In the genomic region with DNA sequence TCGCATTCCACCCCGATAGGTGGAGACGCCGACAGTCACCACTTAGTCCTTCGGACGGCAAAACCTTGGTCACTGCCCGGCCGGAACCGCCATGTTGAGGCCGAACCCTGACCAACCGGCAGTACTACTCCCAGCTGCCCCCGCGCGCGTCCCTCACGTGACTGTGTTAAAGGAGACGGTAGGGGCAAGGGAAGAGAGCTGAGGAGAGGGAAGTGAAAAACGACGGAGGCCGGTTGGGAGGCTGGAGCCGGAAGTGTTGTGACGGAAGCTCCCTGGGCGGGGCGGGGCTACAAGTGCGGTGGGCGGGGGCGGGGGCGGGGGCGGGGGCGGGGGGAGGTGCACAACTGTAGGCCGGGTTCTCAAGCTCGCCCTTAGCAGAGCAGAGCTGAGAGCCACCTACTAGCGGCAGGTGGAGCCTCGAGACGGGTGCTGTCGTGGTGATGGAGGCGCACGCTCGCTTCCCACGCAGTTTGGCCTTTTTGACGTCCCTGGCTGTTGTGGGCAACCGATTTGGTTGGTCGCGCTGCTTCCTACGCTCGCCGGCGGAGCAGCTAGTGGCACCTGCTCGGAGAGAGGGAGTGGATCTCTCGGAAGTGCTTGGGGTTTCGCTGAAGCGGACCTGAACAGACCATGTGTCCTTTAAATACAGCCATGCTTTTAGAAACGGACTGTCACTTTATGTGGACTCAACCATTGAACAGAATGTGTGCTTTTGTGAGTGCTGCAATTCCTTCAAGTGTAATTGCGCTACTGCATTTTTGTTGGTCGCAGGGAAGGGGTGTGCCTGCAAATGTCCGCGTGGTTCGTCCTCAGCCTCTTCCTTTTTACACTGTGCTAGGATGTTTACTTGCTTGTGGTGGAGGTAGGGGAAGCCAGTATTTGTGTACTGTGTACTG, we compare ENCODE assay signal across 7 cellular contexts. TPM values are rescaled to one million over a fixed set of nuclear protein-coding genes. Genes with fewer than 3 reads are reported as not detected.
A peak's percentile ranks its signal among the peaks of the same experiment; 100 is the strongest.
DNase-seq lines count a peak whose midpoint lies in the region; ATAC-seq and TF ChIP-seq lines count a peak whose summit lies in the region.

A gene with protein sequence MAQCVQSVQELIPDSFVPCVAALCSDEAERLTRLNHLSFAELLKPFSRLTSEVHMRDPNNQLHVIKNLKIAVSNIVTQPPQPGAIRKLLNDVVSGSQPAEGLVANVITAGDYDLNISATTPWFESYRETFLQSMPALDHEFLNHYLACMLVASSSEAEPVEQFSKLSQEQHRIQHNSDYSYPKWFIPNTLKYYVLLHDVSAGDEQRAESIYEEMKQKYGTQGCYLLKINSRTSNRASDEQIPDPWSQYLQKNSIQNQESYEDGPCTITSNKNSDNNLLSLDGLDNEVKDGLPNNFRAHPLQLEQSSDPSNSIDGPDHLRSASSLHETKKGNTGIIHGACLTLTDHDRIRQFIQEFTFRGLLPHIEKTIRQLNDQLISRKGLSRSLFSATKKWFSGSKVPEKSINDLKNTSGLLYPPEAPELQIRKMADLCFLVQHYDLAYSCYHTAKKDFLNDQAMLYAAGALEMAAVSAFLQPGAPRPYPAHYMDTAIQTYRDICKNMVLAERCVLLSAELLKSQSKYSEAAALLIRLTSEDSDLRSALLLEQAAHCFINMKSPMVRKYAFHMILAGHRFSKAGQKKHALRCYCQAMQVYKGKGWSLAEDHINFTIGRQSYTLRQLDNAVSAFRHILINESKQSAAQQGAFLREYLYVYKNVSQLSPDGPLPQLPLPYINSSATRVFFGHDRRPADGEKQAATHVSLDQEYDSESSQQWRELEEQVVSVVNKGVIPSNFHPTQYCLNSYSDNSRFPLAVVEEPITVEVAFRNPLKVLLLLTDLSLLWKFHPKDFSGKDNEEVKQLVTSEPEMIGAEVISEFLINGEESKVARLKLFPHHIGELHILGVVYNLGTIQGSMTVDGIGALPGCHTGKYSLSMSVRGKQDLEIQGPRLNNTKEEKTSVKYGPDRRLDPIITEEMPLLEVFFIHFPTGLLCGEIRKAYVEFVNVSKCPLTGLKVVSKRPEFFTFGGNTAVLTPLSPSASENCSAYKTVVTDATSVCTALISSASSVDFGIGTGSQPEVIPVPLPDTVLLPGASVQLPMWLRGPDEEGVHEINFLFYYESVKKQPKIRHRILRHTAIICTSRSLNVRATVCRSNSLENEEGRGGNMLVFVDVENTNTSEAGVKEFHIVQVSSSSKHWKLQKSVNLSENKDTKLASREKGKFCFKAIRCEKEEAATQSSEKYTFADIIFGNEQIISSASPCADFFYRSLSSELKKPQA (N-terminal part only) (minus strand): TSS at position 130 of the 896 bp plus-strand sequence. CDS start 364 bp downstream, outside the sequence.

- ATAC-seq in GM18505 (IDR thresholded peaks at IDR 0.05; ENCODE audit: unreplicated experiment) (peak; percentile 81), HG02973 (IDR thresholded peaks at IDR 0.05; ENCODE audit: unreplicated experiment) (peak; percentile 77)

- peaks cover 35% of the 10 kb centered on the region for H4K20me1 ChIP-seq in hepatocyte (ENCODE audit: insufficient read depth, poor library complexity, severe bottlenecking)

- peaks cover 9% of the 10 kb centered on the region for H3K4me1 ChIP-seq in hepatocyte (ENCODE audit: insufficient read depth)

- TF ChIP-seq POLR2A in GM18505 (IDR thresholded peaks at IDR 0.05; ENCODE audit: borderline replicate concordance, extremely low read depth, insufficient read depth, insufficient read length): peak; percentile 85

- peak within 1 kb of the TSS; percentile 96 for H3K27ac ChIP-seq in hepatocyte

- H3K4me2 ChIP-seq in hepatocyte: peak within 1 kb of the TSS; percentile 77

- no peaks in the 10 kb centered on the region for H3K9me3 ChIP-seq in hepatocyte (ENCODE audit: low read depth)

- TF ChIP-seq CTCF in astrocyte of the cerebellum (IDR thresholded peaks at IDR 0.05; ENCODE audit: low read depth, low read length, missing control alignments): peak; percentile 7
- peak; percentile 18 for TF ChIP-seq CTCF in hepatocyte (IDR thresholded peaks at IDR 0.05; ENCODE audit: poor library complexity)

- in situ Hi-C loops in astrocyte of the cerebellum (cut with HindIII; ENCODE audit: low sequenced_read_pairs): no loop called here

- DNase-seq in NCI-H2029 (lab: John Stamatoyannopoulos, UW) (peak; percentile 96), T-helper 22 cell (ENCODE audit: low read depth) (peak; percentile 92), astrocyte of the cerebellum (ENCODE audit: low read depth) (peak; percentile 97), hepatocyte (ENCODE audit: low spot score) (peak; percentile 99), retina (peak; percentile 97)

- H2AFZ ChIP-seq in hepatocyte: peak within 1 kb of the TSS; percentile 77

- H3K4me3 ChIP-seq in astrocyte of the cerebellum (ENCODE audit: low read depth, low read length): peak within 1 kb of the TSS; percentile 97
- peak within 1 kb of the TSS; percentile 79 for H3K4me3 ChIP-seq in hepatocyte

- H3K9me2 ChIP-seq in hepatocyte (replicated peaks; ENCODE audit: insufficient read depth): no peaks in the 10 kb centered on the region

- WGBS in hepatocyte (ENCODE audit: low lambda C conversion rate, missing lambda C conversion rate): under 1% methylated on average over 46 of the region's 58 CpGs

- H3K79me2 ChIP-seq in hepatocyte: peaks cover 40% of the 10 kb centered on the region

- no peaks in the 10 kb centered on the region for H3K27me3 ChIP-seq in hepatocyte

- H3K36me3 ChIP-seq in hepatocyte (replicated peaks; ENCODE audit: insufficient read depth, low read depth): no peaks in the 10 kb centered on the region

RNA-seq across cellular contexts. Expression of the gene that starts here (rescaled TPM):
- 39.4 and 68.7 TPM in 2 replicates for total RNA-seq in hepatocyte
- 12.0 and 12.6 TPM in 2 replicates for polyA plus RNA-seq in hepatocyte

Comparison
In these comparisons a context has a peak if more than half of its experiments do, and no peak if none do; other contexts are left out.
1. Peak in every context shown above with its lines: DNase-seq, ATAC-seq, H3K4me3 ChIP-seq and H3K27ac ChIP-seq.